In the genomic region with DNA sequence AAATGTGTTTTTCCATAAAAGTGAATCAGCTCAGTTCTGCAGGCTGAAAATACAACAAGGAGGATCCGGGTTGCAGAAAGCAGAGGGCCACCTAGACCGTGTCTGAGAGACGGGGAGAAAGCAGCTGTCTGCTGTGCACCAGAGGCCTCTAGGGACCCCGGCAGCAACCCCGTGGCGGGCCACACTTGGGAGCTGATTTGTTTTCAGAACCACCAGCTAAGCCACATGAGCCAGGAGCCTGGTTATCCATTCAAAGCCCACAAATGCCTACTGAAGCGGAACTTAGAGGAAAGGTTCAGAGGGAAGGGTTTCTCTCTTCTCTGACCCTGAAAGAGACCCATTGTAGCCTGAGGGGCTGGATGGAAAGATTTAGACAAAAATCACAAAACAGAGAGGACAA, we compare ENCODE assay signal across 2 cellular contexts.
A peak's percentile ranks its signal among the peaks of the same experiment; 100 is the strongest.
TF ChIP-seq lines count a peak whose summit lies in the region.

No MANE protein-coding gene starts in this region.

TF ChIP-seq in GM12878, 131 proteins besides CTCF, POLR2A, EP300 and RAD21:
- TF ChIP-seq IKZF1 (conservative IDR thresholded peaks at IDR 0.05) (0 out of 2 replicates have a peak, but pooled peaks have one; percentile 14), PAX5 (IDR thresholded peaks at IDR 0.05; ENCODE audit: borderline replicate concordance, low read depth, low read length) (no peak), NR2F1 (conservative IDR thresholded peaks at IDR 0.05) (0 out of 2 replicates have a peak, but pooled peaks have one; percentile 44), EED (IDR thresholded peaks at IDR 0.05; ENCODE audit: low read depth) (no peak), IKZF2 (IDR thresholded peaks at IDR 0.05) (0 out of 4 replicates have a peak, but pooled peaks have one; percentile 18 to 25), MEF2B (IDR thresholded peaks at IDR 0.05; ENCODE audit: partially characterized antibody, poor library complexity, severe bottlenecking) (peak; percentile 78)

TF ChIP-seq in GM12891, 5 proteins besides CTCF, POLR2A, EP300 and RAD21:
- no peak for TF ChIP-seq TAF1 (IDR thresholded peaks at IDR 0.05; ENCODE audit: low read depth, low read length)
- TF ChIP-seq POLR2AphosphoS5 (IDR thresholded peaks at IDR 0.05; ENCODE audit: low read depth, low read length): no peak
- no peak for TF ChIP-seq PAX5 (IDR thresholded peaks at IDR 0.05; ENCODE audit: insufficient read depth, low read length, severe bottlenecking)
- no peak for TF ChIP-seq SPI1 (IDR thresholded peaks at IDR 0.05; ENCODE audit: low read depth, low read length)
- TF ChIP-seq POU2F2 (IDR thresholded peaks at IDR 0.05; ENCODE audit: low read depth, low read length): no peak
